Comparison of ENCODE assay signal across 35 cellular contexts in genomic region chr17:62865586-62865985, GRCh38. TPM values are rescaled to one million over a fixed set of nuclear protein-coding genes. Genes with fewer than 3 reads are reported as not detected.
"Had no signal": no experiment of that assay in that cellular context is flagged by ENCODE, and none has a peak within 500 bp of the region (broad histone marks: within the 10 kb centered on the region; RNA-seq: fewer than 3 reads in every experiment).

No MANE protein-coding gene starts in this region.

- H3K4me2 ChIP-seq: neural progenitor cell, smooth muscle cell had no signal

- H3K4me3 ChIP-seq: left lung, lower lobe of right lung, neural progenitor cell, ovary, right atrium auricular region, right lobe of liver, smooth muscle cell, thyroid gland, transverse colon, upper lobe of right lung, uterus had no signal

- ATAC-seq: left colon; left lung; lower lobe of right lung; natural killer cell; right lobe of liver; stimulated activated memory B cell treated with anti-CD40 and anti-IgM and Interleukin-4, amounts not matched to agents 10 μg/mL and 1 μg/mL and 100 μg/mL, for 72 hours; stimulated activated naive CD8-positive, alpha-beta T cell treated with anti-CD3 and anti-CD28 coated beads, Interleukin-15, amount 100 ng/mL, for 72 hours; upper lobe of right lung had no signal

- DNase-seq: hypothalamus; immature natural killer cell; kidney; left colon; left lung; lower lobe of right lung; mammary epithelial cell; mesenchymal stem cell; naive B cell; natural killer cell; nephron progenitor cell; ovary; stimulated activated CD4-positive, alpha-beta T cell treated with anti-CD3 and anti-CD28 coated beads, Interleukin-1b, Interleukin-23, amount 100 ng/mL, for 48 hours; stimulated activated CD4-positive, alpha-beta T cell treated with anti-CD3 and anti-CD28 coated beads, Interleukin-2, amount 100 ng/mL, for 48 hours; stimulated activated CD4-positive, alpha-beta T cell treated with anti-CD3 and anti-CD28 coated beads, Interleukin-4, amount 100 ng/mL, for 4 hours; stimulated activated CD8-positive, alpha-beta memory T cell treated with anti-CD3 and anti-CD28 coated beads, Interleukin-4, amount 100 ng/mL, for 48 hours; stimulated activated naive CD4-positive, alpha-beta T cell treated with Interleukin-2 at 50 U/mL for 16 hours; stimulated activated naive CD8-positive, alpha-beta T cell treated with anti-CD3 and anti-CD28 coated beads, Interleukin-15, amount 100 ng/mL, for 72 hours; substantia nigra; thyroid gland; transverse colon; upper lobe of right lung; uterus had no signal

- H3K9me3 ChIP-seq: left lung, lower lobe of right lung, neutrophil, ovary, right atrium auricular region, right lobe of liver, thyroid gland, transverse colon, upper lobe of right lung, uterus had no signal

- FAIRE-seq: islet of Langerhans, kidney had no signal

- H3K4me1 ChIP-seq: left lung, lower lobe of right lung, right atrium auricular region, right lobe of liver, thyroid gland, transverse colon, upper lobe of right lung, uterus had no signal

- H2AFZ ChIP-seq: neural progenitor cell had no signal

- H3K27me3 ChIP-seq: left lung, neural progenitor cell, ovary, right atrium auricular region, right lobe of liver, thyroid gland, upper lobe of right lung, uterus had no signal

- H3K27ac ChIP-seq: left lung, lower lobe of right lung, neural progenitor cell, neutrophil, ovary, right atrium auricular region, right lobe of liver, thyroid gland, transverse colon, upper lobe of right lung, uterus had no signal

- H3K9ac ChIP-seq: neural progenitor cell had no signal

- H3K36me3 ChIP-seq: left lung, lower lobe of right lung, neural progenitor cell, neutrophil, ovary, right atrium auricular region, right lobe of liver, thyroid gland, transverse colon, upper lobe of right lung, uterus had no signal

RNA-seq across cellular contexts. Expression of gene MARCHF10, which starts 57.5 kb away (rescaled TPM):
- total RNA-seq: left colon, liver, mononuclear cell, progenitor cell of endocrine pancreas, pulmonary artery endothelial cell, right atrium auricular region, right lobe of liver, skeletal muscle tissue, smooth muscle cell, upper lobe of right lung had no signal
- polyA plus RNA-seq: liver, smooth muscle cell had no signal
